7 cellular contexts compared by ENCODE assay signal in genomic region chr7:620052-620451, GRCh38.
A peak's percentile ranks its signal among the peaks of the same experiment; 100 is the strongest.
DNase-seq lines count a peak whose midpoint lies in the region; ATAC-seq, FAIRE-seq and TF ChIP-seq lines count a peak whose summit lies in the region.

No MANE protein-coding gene starts in this region.

- H3K4me1 ChIP-seq in GM23338 (ENCODE audit: insufficient read depth): peaks cover 10% of the 10 kb centered on the region

- H3K9me2 ChIP-seq in GM23338 (ENCODE audit: insufficient read depth): 0 out of 2 replicates have a peak, but pooled peaks cover 4% of the 10 kb centered on the region

- peak overlapping the region; percentile 29 for H3K27ac Mint-ChIP-seq in GM23338

- no peak overlapping the region for H2AFZ ChIP-seq in GM23338

- H3K79me2 ChIP-seq in GM23338 (replicated peaks; ENCODE audit: insufficient read depth): peaks cover 30% of the 10 kb centered on the region

- H3F3A ChIP-seq in GM23338 (replicated peaks; ENCODE audit: low read depth): no peaks in the 10 kb centered on the region

- H3K36me3 Mint-ChIP-seq in GM23338 (ENCODE audit: low read depth): peaks cover 57% of the 10 kb centered on the region

- no peak for FAIRE-seq in D721Med (lab: Jason Lieb, UNC)

- H3K4me3 ChIP-seq in GM23338: no peak overlapping the region
- no peak overlapping the region for H3K4me3 ChIP-seq in retinal pigment epithelial cell (ENCODE audit: low read length)

- H3K27me3 Mint-ChIP-seq in GM23338 (ENCODE audit: insufficient read depth, low read depth, poor library complexity): peaks cover 10% of the 10 kb centered on the region

- DNase-seq in GM23338 (ENCODE audit: low spot score): peak; percentile 39
- DNase-seq in RKO (ENCODE audit: low spot score): peak; percentile 44
- peak; percentile 96 for DNase-seq in dermis blood vessel endothelial cell
- peak; percentile 21 for DNase-seq in retinal pigment epithelial cell (ENCODE audit: low read depth)
- no peak for DNase-seq in D721Med (ENCODE audit: insufficient read length, low spot score)
- no peak for DNase-seq in NCI-H446 treated with DMSO at 0.1 percent for 48 hours (lab: John Stamatoyannopoulos, UW)
- DNase-seq in NCI-H69 (lab: John Stamatoyannopoulos, UW): no peak

- peaks cover 29% of the 10 kb centered on the region for H3K4me1 Mint-ChIP-seq in GM23338

- H3K27ac ChIP-seq in GM23338 (ENCODE audit: low read depth): no peak overlapping the region

- H4K20me1 ChIP-seq in GM23338 (replicated peaks; ENCODE audit: insufficient read depth): no peaks in the 10 kb centered on the region

- no peaks in the 10 kb centered on the region for H3K27me3 ChIP-seq in GM23338 (ENCODE audit: insufficient read depth)

- TF ChIP-seq CTCF in GM23338 (conservative IDR thresholded peaks at IDR 0.05; ENCODE audit: low read depth in 2 of 2): no peak
- no peak for TF ChIP-seq CTCF in retinal pigment epithelial cell (conservative IDR thresholded peaks at IDR 0.05; ENCODE audit: low read depth, low read length)
- TF ChIP-seq CTCF in D721Med (IDR thresholded peaks at IDR 0.05; ENCODE audit: insufficient read depth, missing control alignments): no peak

- no peak overlapping the region; the same call in 2 of the 3 replicates for H3K4me3 Mint-ChIP-seq in GM23338

- H3K36me3 ChIP-seq in GM23338 (ENCODE audit: insufficient read depth): no peaks in the 10 kb centered on the region

- H3K9me3 Mint-ChIP-seq in GM23338: peaks cover 29% of the 10 kb centered on the region

- no peak overlapping the region for H3K4me2 ChIP-seq in GM23338

- ATAC-seq in GM23338: peak; percentile 68

TF ChIP-seq in GM23338, 12 proteins besides CTCF, POLR2A, EP300 and RAD21:
- TF ChIP-seq JUNB (IDR thresholded peaks at IDR 0.05; ENCODE audit: unreplicated experiment) (no peak), NANOG (IDR thresholded peaks at IDR 0.05; ENCODE audit: borderline replicate concordance) (no peak), ZNF114 (CRISPR knock-in tag; IDR thresholded peaks at IDR 0.05) (no peak), EZH2 (IDR thresholded peaks at IDR 0.05; ENCODE audit: low read depth, unreplicated experiment) (no peak)
- TF ChIP-seq, protein P1, sequence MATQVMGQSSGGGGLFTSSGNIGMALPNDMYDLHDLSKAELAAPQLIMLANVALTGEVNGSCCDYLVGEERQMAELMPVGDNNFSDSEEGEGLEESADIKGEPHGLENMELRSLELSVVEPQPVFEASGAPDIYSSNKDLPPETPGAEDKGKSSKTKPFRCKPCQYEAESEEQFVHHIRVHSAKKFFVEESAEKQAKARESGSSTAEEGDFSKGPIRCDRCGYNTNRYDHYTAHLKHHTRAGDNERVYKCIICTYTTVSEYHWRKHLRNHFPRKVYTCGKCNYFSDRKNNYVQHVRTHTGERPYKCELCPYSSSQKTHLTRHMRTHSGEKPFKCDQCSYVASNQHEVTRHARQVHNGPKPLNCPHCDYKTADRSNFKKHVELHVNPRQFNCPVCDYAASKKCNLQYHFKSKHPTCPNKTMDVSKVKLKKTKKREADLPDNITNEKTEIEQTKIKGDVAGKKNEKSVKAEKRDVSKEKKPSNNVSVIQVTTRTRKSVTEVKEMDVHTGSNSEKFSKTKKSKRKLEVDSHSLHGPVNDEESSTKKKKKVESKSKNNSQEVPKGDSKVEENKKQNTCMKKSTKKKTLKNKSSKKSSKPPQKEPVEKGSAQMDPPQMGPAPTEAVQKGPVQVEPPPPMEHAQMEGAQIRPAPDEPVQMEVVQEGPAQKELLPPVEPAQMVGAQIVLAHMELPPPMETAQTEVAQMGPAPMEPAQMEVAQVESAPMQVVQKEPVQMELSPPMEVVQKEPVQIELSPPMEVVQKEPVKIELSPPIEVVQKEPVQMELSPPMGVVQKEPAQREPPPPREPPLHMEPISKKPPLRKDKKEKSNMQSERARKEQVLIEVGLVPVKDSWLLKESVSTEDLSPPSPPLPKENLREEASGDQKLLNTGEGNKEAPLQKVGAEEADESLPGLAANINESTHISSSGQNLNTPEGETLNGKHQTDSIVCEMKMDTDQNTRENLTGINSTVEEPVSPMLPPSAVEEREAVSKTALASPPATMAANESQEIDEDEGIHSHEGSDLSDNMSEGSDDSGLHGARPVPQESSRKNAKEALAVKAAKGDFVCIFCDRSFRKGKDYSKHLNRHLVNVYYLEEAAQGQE (IDR thresholded peaks at IDR 0.05; ENCODE audit: unreplicated experiment): no peak
- TF ChIP-seq, protein P2, sequence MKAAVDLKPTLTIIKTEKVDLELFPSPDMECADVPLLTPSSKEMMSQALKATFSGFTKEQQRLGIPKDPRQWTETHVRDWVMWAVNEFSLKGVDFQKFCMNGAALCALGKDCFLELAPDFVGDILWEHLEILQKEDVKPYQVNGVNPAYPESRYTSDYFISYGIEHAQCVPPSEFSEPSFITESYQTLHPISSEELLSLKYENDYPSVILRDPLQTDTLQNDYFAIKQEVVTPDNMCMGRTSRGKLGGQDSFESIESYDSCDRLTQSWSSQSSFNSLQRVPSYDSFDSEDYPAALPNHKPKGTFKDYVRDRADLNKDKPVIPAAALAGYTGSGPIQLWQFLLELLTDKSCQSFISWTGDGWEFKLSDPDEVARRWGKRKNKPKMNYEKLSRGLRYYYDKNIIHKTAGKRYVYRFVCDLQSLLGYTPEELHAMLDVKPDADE (IDR thresholded peaks at IDR 0.05): no peak

Comparison
In these comparisons a context has a peak if more than half of its experiments do, and no peak if none do; other contexts are left out.
1. DNase-seq: peak in GM23338 (single experiment), RKO (single experiment), dermis blood vessel endothelial cell (single experiment) and retinal pigment epithelial cell (single experiment); none in D721Med (single experiment), NCI-H446 treated with DMSO at 0.1 percent for 48 hours (single experiment) and NCI-H69 (single experiment).